In genomic region chr17:835263-835662, GRCh38 we compare ENCODE assay signal across 10 cellular contexts. TPM values are rescaled to one million over a fixed set of nuclear protein-coding genes. Genes with fewer than 3 reads are reported as not detected.
A peak's percentile ranks its signal among the peaks of the same experiment; 100 is the strongest.
DNase-seq lines count a peak whose midpoint lies in the region; ATAC-seq, FAIRE-seq and TF ChIP-seq lines count a peak whose summit lies in the region.
"Had no signal": no experiment of that assay in that cellular context is flagged by ENCODE, and none has a peak within 500 bp of the region (broad histone marks: within the 10 kb centered on the region; RNA-seq: fewer than 3 reads in every experiment).

No MANE protein-coding gene starts in this region.

- H3K36me3 Mint-ChIP-seq in stimulated activated effector memory CD8-positive, alpha-beta T cell treated with anti-CD3 and anti-CD28 coated beads, Interleukin-12 subunit alpha, Interleukin-12 subunit beta, amount 100 ng/mL, for 72 hours, result no peaks in the 10 kb centered on the region

- H3K56ac ChIP-seq in IMR-90 (ENCODE audit: extremely low read depth, insufficient read depth, low read length), result no peak overlapping the region

- CTCF ChIA-PET in IMR-90 (lab: Yijun Ruan, JAX), result no interaction called here
- CTCF ChIA-PET in endothelial cell of umbilical vein (lab: Charles Lee), result no interaction called here

- H3K27ac ChIP-seq in IMR-90 (ENCODE audit: insufficient read depth, low read length), result no peak overlapping the region
- H3K27ac ChIP-seq in endothelial cell of umbilical vein (ENCODE audit: insufficient read depth, low read depth, low read length), result no peak overlapping the region
- peak overlapping the region; percentile 58 for H3K27ac ChIP-seq in muscle layer of colon (ENCODE audit: low read depth, low read length)

- no peak overlapping the region for H3K9ac ChIP-seq in IMR-90 (ENCODE audit: low read depth, low read length)
- H3K9ac ChIP-seq in endothelial cell of umbilical vein (replicated peaks; ENCODE audit: extremely low read depth, insufficient read depth, low read length), result no peak overlapping the region
- H3K9ac ChIP-seq in muscle layer of colon (ENCODE audit: low read length), result no peak overlapping the region

- H3K4me2 ChIP-seq in IMR-90 (ENCODE audit: low read depth, low read length) (no peak overlapping the region), endothelial cell of umbilical vein (ENCODE audit: insufficient read depth, low read length) (no peak overlapping the region)

- H3K4me3 ChIP-seq in IMR-90 (ENCODE audit: insufficient read depth, low read depth, low read length), result no peak overlapping the region
- H3K4me3 ChIP-seq in endothelial cell of umbilical vein (replicated peaks in 1 of 3; ENCODE audit: insufficient read depth in 1 of 3, low read depth in 1 of 3, low read length in 3 of 3), result no peak overlapping the region
- H3K4me3 ChIP-seq in muscle layer of colon (ENCODE audit: low read depth in 1 of 2, low read length in 2 of 2), result peak overlapping the region in 1 of 2 donors; percentile 4
- H3K4me3 ChIP-seq: Peyer's patch had no signal

- no peak overlapping the region for H3K14ac ChIP-seq in IMR-90 (replicated peaks; ENCODE audit: low read depth, low read length)

- no peak overlapping the region for H2BK15ac ChIP-seq in IMR-90 (ENCODE audit: low read depth, low read length)

- no peak overlapping the region for H2AK9ac ChIP-seq in IMR-90 (replicated peaks; ENCODE audit: low read depth, low read length, poor library complexity)

- H2BK20ac ChIP-seq in IMR-90 (ENCODE audit: low read depth, low read length), result no peak overlapping the region

- H4K5ac ChIP-seq in IMR-90 (ENCODE audit: low read depth, low read length), result no peak overlapping the region

- H3K4me3 Mint-ChIP-seq in stimulated activated effector memory CD8-positive, alpha-beta T cell treated with anti-CD3 and anti-CD28 coated beads, Interleukin-12 subunit alpha, Interleukin-12 subunit beta, amount 100 ng/mL, for 72 hours, result no peak overlapping the region

- H2BK5ac ChIP-seq in IMR-90 (ENCODE audit: low read depth, low read length, poor library complexity, severe bottlenecking), result no peak overlapping the region

- H3K36me3 ChIP-seq in IMR-90 (ENCODE audit: control insufficient read depth, insufficient read depth, low read length) (peaks cover 10% of the 10 kb centered on the region; the same call in 1 of the 2 replicates), endothelial cell of umbilical vein (ENCODE audit: control insufficient read depth in 2 of 2, extremely low read depth in 1 of 2, insufficient read depth in 2 of 2, low read length in 2 of 2) (no peaks in the 10 kb centered on the region), muscle layer of colon (ENCODE audit: insufficient read depth, low read length) (peaks cover 3% of the 10 kb centered on the region)
- H3K36me3 ChIP-seq: Peyer's patch had no signal

- no peak for TF ChIP-seq CTCF in IMR-90 (conservative IDR thresholded peaks at IDR 0.05; ENCODE audit: low read depth, low read length)
- TF ChIP-seq CTCF in endothelial cell of umbilical vein (IDR thresholded peaks at IDR 0.05; ENCODE audit: extremely low read depth in 1 of 2, insufficient read depth in 1 of 2, low read depth in 1 of 2, low read length in 2 of 2), result no peak

- no peak overlapping the region for H3K4ac ChIP-seq in IMR-90 (ENCODE audit: low read depth, low read length)

- dilution Hi-C loops in IMR-90 (cut with HindIII; ENCODE audit: low sequenced_read_pairs, unreplicated experiment) (no loop called here), endothelial cell of umbilical vein (cut with MboI; ENCODE audit: extremely low pct_ligation_motif_present, low sequenced_read_pairs) (no loop called here)

- H4K8ac ChIP-seq in IMR-90 (ENCODE audit: low read depth in 2 of 2, low read length in 2 of 2), result no peak overlapping the region

- TF ChIP-seq RAD21 in IMR-90 (IDR thresholded peaks at IDR 0.05; ENCODE audit: low read length), result no peak

- ATAC-seq in IMR-90 (ENCODE audit: low read depth) (peak; percentile 91), HG02678 (IDR thresholded peaks at IDR 0.05; ENCODE audit: unreplicated experiment) (no peak), HG02970 (IDR thresholded peaks at IDR 0.05; ENCODE audit: low FRiP score, unreplicated experiment) (no peak)
- no peak for ATAC-seq in stimulated activated effector memory CD8-positive, alpha-beta T cell treated with anti-CD3 and anti-CD28 coated beads, Interleukin-12 subunit alpha, Interleukin-12 subunit beta, amount 100 ng/mL, for 72 hours

- no peak for TF ChIP-seq POLR2A in IMR-90 (IDR thresholded peaks at IDR 0.05; ENCODE audit: low read depth, low read length)
- TF ChIP-seq POLR2A in endothelial cell of umbilical vein (IDR thresholded peaks at IDR 0.05; ENCODE audit: low read depth, low read length), result no peak

- no peak overlapping the region for H2BK120ac ChIP-seq in IMR-90 (ENCODE audit: low read depth, low read length)

- H4K91ac ChIP-seq in IMR-90 (ENCODE audit: insufficient read depth, low read depth, low read length), result no peak overlapping the region

- H3K9me1 ChIP-seq in IMR-90 (ENCODE audit: insufficient read depth, low read length), result peaks cover 4% of the 10 kb centered on the region; the same call in 1 of the 2 replicates
- no peaks in the 10 kb centered on the region for H3K9me1 ChIP-seq in endothelial cell of umbilical vein (replicated peaks; ENCODE audit: control insufficient read depth, extremely low read depth, insufficient read depth, low read length)

- BruUV-seq in IMR-90 (replicated peaks; lab: Mats Ljungman, UMichigan) (no TSS peak), endothelial cell of umbilical vein (replicated peaks; lab: Mats Ljungman, UMichigan) (no TSS peak)

- peak; percentile 91 for DNase-seq in AG08395 (ENCODE audit: low spot score)
- peak; percentile 95 for DNase-seq in IMR-90
- peak; percentile 37 for DNase-seq in endothelial cell of umbilical vein (ENCODE audit: low read depth, low spot score)
- no peak for DNase-seq in SKM-1 (lab: John Stamatoyannopoulos, UW; ENCODE audit: unreplicated experiment)
- no peak for DNase-seq in stimulated activated effector memory CD8-positive, alpha-beta T cell treated with anti-CD3 and anti-CD28 coated beads, Interleukin-12 subunit alpha, Interleukin-12 subunit beta, amount 100 ng/mL, for 72 hours (ENCODE audit: low spot score in 2 of 2)
- DNase-seq: Peyer's patch had no signal

- H2AK5ac ChIP-seq in IMR-90 (ENCODE audit: low read depth, low read length), result no peak overlapping the region

- peaks cover 2% of the 10 kb centered on the region; the same call in 1 of the 2 replicates for H3K4me1 ChIP-seq in IMR-90 (ENCODE audit: control insufficient read depth, insufficient read depth, low read length)
- no peaks in the 10 kb centered on the region for H3K4me1 ChIP-seq in endothelial cell of umbilical vein (ENCODE audit: control insufficient read depth, extremely low read depth, insufficient read depth, low read length)
- H3K4me1 ChIP-seq in muscle layer of colon (ENCODE audit: insufficient read depth, low read length), result peaks cover 8% of the 10 kb centered on the region
- H3K4me1 ChIP-seq: Peyer's patch had no signal

- peaks cover 12 to 39% of the 10 kb centered on the region in 2 experiments; a peak in 3 of 4 replicates for H3K79me1 ChIP-seq in IMR-90 (ENCODE audit: low read depth in 1 of 2, low read length in 2 of 2)

- H4K20me1 ChIP-seq in IMR-90 (ENCODE audit: insufficient read depth, low read length) (peaks cover 57% of the 10 kb centered on the region), endothelial cell of umbilical vein (replicated peaks; ENCODE audit: control insufficient read depth, extremely low read depth, insufficient read depth, low read length) (no peaks in the 10 kb centered on the region)

- FAIRE-seq in endothelial cell of umbilical vein (lab: Jason Lieb, UNC), result no peak
- FAIRE-seq: colon had no signal

- H3K9me3 Mint-ChIP-seq in stimulated activated effector memory CD8-positive, alpha-beta T cell treated with anti-CD3 and anti-CD28 coated beads, Interleukin-12 subunit alpha, Interleukin-12 subunit beta, amount 100 ng/mL, for 72 hours, result no peaks in the 10 kb centered on the region

- H3K9me3 ChIP-seq in IMR-90 (ENCODE audit: control insufficient read depth, insufficient read depth, low read length) (no peaks in the 10 kb centered on the region), endothelial cell of umbilical vein (replicated peaks; ENCODE audit: control insufficient read depth, insufficient read depth, low read length) (no peaks in the 10 kb centered on the region), muscle layer of colon (ENCODE audit: low read length) (no peaks in the 10 kb centered on the region)
- H3K9me3 ChIP-seq: Peyer's patch had no signal

- H3K18ac ChIP-seq in IMR-90 (ENCODE audit: low read depth, low read length), result no peak overlapping the region

- no peak overlapping the region for H3K23ac ChIP-seq in IMR-90 (ENCODE audit: low read depth, low read length)

- POLR2A ChIA-PET in IMR-90 (lab: Charles Lee; ENCODE audit: unreplicated experiment), result no interaction called here
- POLR2A ChIA-PET in endothelial cell of umbilical vein (lab: Charles Lee), result no interaction called here

- intact Hi-C loops in IMR-90 (cut with micrococcal nuclease), result no loop called here
- intact Hi-C loops in endothelial cell of umbilical vein (cut with micrococcal nuclease), result no loop called here

- WGBS in IMR-90 (ENCODE audit: extremely low coverage in 2 of 2, insufficient read length in 1 of 2), 2 experiments, result no CpG with 5 or more reads among the region's 9 CpGs

- H2AFZ ChIP-seq in IMR-90 (replicated peaks; ENCODE audit: low read length, poor library complexity) (no peak overlapping the region), endothelial cell of umbilical vein (ENCODE audit: low read depth, low read length) (no peak overlapping the region)

- no peak overlapping the region for H3K27ac Mint-ChIP-seq in stimulated activated effector memory CD8-positive, alpha-beta T cell treated with anti-CD3 and anti-CD28 coated beads, Interleukin-12 subunit alpha, Interleukin-12 subunit beta, amount 100 ng/mL, for 72 hours

- H3K27me3 ChIP-seq in IMR-90 (ENCODE audit: control insufficient read depth, insufficient read depth, low read length), result no peaks in the 10 kb centered on the region
- H3K27me3 ChIP-seq in endothelial cell of umbilical vein (ENCODE audit: control insufficient read depth in 2 of 2, insufficient read depth in 2 of 2, low read length in 2 of 2), result no peaks in the 10 kb centered on the region
- H3K27me3 ChIP-seq in muscle layer of colon (ENCODE audit: control insufficient read depth in 1 of 2, insufficient read depth in 2 of 2, low read length in 2 of 2), result no peaks in the 10 kb centered on the region
- H3K27me3 ChIP-seq: Peyer's patch had no signal

- in situ Hi-C loops in IMR-90 (cut with MboI; ENCODE audit: low sequenced_read_pairs), result no loop called here

- no peaks in the 10 kb centered on the region for H3K4me1 Mint-ChIP-seq in stimulated activated effector memory CD8-positive, alpha-beta T cell treated with anti-CD3 and anti-CD28 coated beads, Interleukin-12 subunit alpha, Interleukin-12 subunit beta, amount 100 ng/mL, for 72 hours

- no peaks in the 10 kb centered on the region for H3K79me2 ChIP-seq in endothelial cell of umbilical vein (ENCODE audit: control insufficient read depth, insufficient read depth, low read length)

RNA-seq across cellular contexts. Expression of gene MRM3, which starts 53.1 kb away (rescaled TPM):
- 15.2 and 16.1 TPM in 2 replicates for total RNA-seq in IMR-90 (2012; rRNA removed)
- polyA plus RNA-seq in IMR-90 (2012; rRNA removed), result 8.9 and 9.0 TPM in 2 replicates
- 8.3 and 10.0 TPM in 2 replicates for polyA plus RNA-seq in IMR-90 (2012; cell fraction: cytosol; rRNA removed)
- polyA plus RNA-seq in IMR-90 (2012; cell fraction: nucleus; rRNA removed; ENCODE audit: low replicate concordance), result 5.4 and 7.5 TPM in 2 replicates
- 19.0 and 19.2 TPM in 2 replicates for total RNA-seq in endothelial cell of umbilical vein
- 12.5 and 17.1 TPM in 2 replicates for polyA plus RNA-seq in endothelial cell of umbilical vein
- 16.7 and 19.1 TPM in 2 replicates for polyA plus RNA-seq in endothelial cell of umbilical vein (2011; cell fraction: cytosol; rRNA removed)
- 14.6 and 17.8 TPM in 2 replicates for polyA plus RNA-seq in endothelial cell of umbilical vein (2011; cell fraction: nucleus; rRNA removed)
- polyA plus RNA-seq in endothelial cell of umbilical vein (2012), result 20.7 and 26.2 TPM in 2 replicates
- polyA minus RNA-seq in endothelial cell of umbilical vein, result 11.8 and 15.9 TPM in 2 replicates
- polyA minus RNA-seq in endothelial cell of umbilical vein (2011; cell fraction: cytosol; rRNA and poly(A)+ RNA removed), result 14.1 TPM
- polyA minus RNA-seq in endothelial cell of umbilical vein (2011; cell fraction: nucleus; rRNA and poly(A)+ RNA removed), result 12.6 and 25.1 TPM in 2 replicates

RNA-seq across cellular contexts. Expression of gene GLOD4, which starts 53.2 kb away (rescaled TPM):
- 26.3 and 41.1 TPM in 2 replicates for total RNA-seq in IMR-90 (2012; rRNA removed)
- 26.5 and 36.7 TPM in 2 replicates for polyA plus RNA-seq in IMR-90 (2012; rRNA removed)
- 7.9 and 19.3 TPM in 2 replicates for polyA plus RNA-seq in IMR-90 (2012; cell fraction: cytosol; rRNA removed)
- polyA plus RNA-seq in IMR-90 (2012; cell fraction: nucleus; rRNA removed; ENCODE audit: low replicate concordance), result 10.6 and 51.9 TPM in 2 replicates
- total RNA-seq in endothelial cell of umbilical vein, result 81.8 and 84.2 TPM in 2 replicates
- 26.6 and 41.3 TPM in 2 replicates for polyA plus RNA-seq in endothelial cell of umbilical vein
- 43.0 and 48.3 TPM in 2 replicates for polyA plus RNA-seq in endothelial cell of umbilical vein (2011; cell fraction: cytosol; rRNA removed)
- polyA plus RNA-seq in endothelial cell of umbilical vein (2011; cell fraction: nucleus; rRNA removed), result 43.0 and 73.1 TPM in 2 replicates
- 84.5 and 86.2 TPM in 2 replicates for polyA plus RNA-seq in endothelial cell of umbilical vein (2012)
- 25.9 and 32.4 TPM in 2 replicates for polyA minus RNA-seq in endothelial cell of umbilical vein
- 16.0 TPM for polyA minus RNA-seq in endothelial cell of umbilical vein (2011; cell fraction: cytosol; rRNA and poly(A)+ RNA removed)
- polyA minus RNA-seq in endothelial cell of umbilical vein (2011; cell fraction: nucleus; rRNA and poly(A)+ RNA removed), result 12.4 and 17.6 TPM in 2 replicates

Comparison
In these comparisons a context has a peak if more than half of its experiments do, and no peak if none do; other contexts are left out.
1. DNase-seq: peak in AG08395 (single experiment), IMR-90 (single experiment) and endothelial cell of umbilical vein (single experiment); none in SKM-1 (single experiment) and stimulated activated effector memory CD8-positive, alpha-beta T cell treated with anti-CD3 and anti-CD28 coated beads, Interleukin-12 subunit alpha, Interleukin-12 subunit beta, amount 100 ng/mL, for 72 hours (0 of 2).